Comparison of ENCODE assay signal across 1 cellular context in the genomic region with DNA sequence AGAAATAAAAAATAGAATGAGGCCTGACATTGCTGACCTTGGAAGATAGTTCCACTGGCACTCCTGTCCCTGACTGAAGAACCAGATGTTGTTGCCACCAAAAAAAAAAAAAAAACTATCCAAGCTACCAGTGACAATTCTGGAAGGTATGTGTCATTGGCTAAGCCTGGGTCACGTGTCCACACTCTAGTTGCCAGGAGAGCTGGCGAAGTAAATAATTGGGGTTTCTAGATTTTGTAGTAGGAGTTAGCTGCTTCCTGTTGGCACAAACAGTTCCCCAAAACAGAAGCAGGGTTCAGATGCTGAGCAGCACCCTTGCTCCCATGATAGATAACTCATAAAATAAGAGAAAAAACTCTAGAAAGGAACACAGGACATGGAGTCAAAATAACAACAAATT.
TF ChIP-seq lines count a peak whose summit lies in the region.

No MANE protein-coding gene starts in this region.

TF ChIP-seq in Ishikawa, 13 proteins besides CTCF, POLR2A, EP300 and RAD21 (continued from another document):
- TF ChIP-seq, protein P1, sequence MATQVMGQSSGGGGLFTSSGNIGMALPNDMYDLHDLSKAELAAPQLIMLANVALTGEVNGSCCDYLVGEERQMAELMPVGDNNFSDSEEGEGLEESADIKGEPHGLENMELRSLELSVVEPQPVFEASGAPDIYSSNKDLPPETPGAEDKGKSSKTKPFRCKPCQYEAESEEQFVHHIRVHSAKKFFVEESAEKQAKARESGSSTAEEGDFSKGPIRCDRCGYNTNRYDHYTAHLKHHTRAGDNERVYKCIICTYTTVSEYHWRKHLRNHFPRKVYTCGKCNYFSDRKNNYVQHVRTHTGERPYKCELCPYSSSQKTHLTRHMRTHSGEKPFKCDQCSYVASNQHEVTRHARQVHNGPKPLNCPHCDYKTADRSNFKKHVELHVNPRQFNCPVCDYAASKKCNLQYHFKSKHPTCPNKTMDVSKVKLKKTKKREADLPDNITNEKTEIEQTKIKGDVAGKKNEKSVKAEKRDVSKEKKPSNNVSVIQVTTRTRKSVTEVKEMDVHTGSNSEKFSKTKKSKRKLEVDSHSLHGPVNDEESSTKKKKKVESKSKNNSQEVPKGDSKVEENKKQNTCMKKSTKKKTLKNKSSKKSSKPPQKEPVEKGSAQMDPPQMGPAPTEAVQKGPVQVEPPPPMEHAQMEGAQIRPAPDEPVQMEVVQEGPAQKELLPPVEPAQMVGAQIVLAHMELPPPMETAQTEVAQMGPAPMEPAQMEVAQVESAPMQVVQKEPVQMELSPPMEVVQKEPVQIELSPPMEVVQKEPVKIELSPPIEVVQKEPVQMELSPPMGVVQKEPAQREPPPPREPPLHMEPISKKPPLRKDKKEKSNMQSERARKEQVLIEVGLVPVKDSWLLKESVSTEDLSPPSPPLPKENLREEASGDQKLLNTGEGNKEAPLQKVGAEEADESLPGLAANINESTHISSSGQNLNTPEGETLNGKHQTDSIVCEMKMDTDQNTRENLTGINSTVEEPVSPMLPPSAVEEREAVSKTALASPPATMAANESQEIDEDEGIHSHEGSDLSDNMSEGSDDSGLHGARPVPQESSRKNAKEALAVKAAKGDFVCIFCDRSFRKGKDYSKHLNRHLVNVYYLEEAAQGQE (IDR thresholded peaks at IDR 0.05; ENCODE audit: low read depth) = no peak
- TF ChIP-seq CEBPB (IDR thresholded peaks at IDR 0.05) = no peak
- no peak for TF ChIP-seq CREB1 (IDR thresholded peaks at IDR 0.05; ENCODE audit: low read depth)
